Comparison of ENCODE assay signal across 9 cellular contexts in the genomic region with DNA sequence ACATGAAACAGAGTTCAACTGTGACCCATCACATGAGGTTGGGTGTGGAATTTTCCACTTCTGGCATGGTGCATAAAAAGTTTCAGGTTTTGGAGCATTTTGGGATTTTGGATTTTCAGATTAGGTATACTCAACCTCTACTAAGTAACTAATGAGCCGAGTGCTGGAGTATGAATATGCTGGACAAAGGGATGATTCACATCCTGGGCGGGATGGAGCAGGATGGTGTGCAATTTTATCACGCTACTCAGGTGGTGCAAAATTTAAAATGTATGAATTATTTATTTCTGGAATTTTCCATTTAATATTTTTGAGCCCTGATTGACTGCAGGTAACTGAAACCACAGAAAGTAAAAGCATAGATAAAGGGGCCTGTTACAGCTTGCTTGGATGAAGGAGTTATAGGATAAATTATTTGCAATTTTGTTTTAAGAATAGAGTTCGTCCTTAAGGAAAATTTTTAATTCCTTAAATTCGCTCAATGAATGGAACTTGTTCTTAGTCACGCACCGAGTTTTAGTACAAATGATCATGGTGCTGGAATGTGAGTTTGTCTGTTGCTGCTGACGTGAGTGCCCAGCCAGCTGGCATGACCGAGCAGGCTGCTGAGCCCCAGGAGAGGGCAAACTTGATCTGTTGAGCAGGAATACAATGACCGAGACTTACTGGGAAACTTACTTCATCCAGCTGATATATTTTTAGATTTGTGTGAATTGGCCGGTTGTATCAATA.
DNase-seq lines count a peak whose midpoint lies in the region; ATAC-seq and TF ChIP-seq lines count a peak whose summit lies in the region.
"Had no signal": no experiment of that assay in that cellular context is flagged by ENCODE, and none has a peak within 500 bp of the region (broad histone marks: within the 10 kb centered on the region; RNA-seq: fewer than 3 reads in every experiment).

No MANE protein-coding gene starts in this region.

- peaks cover 7% of the 10 kb centered on the region for H3K4me1 Mint-ChIP-seq in activated T-cell treated with anti-CD3 and anti-CD28 coated beads, Interleukin-2, amount 50 U/mL, for 72 hours (ENCODE audit: low read depth)
- H3K4me1 Mint-ChIP-seq in activated T-cell treated with anti-CD3 and anti-CD28 coated beads, Interleukin-2, amount 50 U/mL, for 24 hours (ENCODE audit: low read depth), result peaks cover 7% of the 10 kb centered on the region

- no peaks in the 10 kb centered on the region for H3K9me3 Mint-ChIP-seq in activated T-cell treated with anti-CD3 and anti-CD28 coated beads, Interleukin-2, amount 50 U/mL, for 72 hours
- no peaks in the 10 kb centered on the region for H3K9me3 Mint-ChIP-seq in activated T-cell treated with anti-CD3 and anti-CD28 coated beads, Interleukin-2, amount 50 U/mL, for 24 hours

- peak overlapping the region; percentile 41 for H3K27ac Mint-ChIP-seq in activated T-cell treated with anti-CD3 and anti-CD28 coated beads, Interleukin-2, amount 50 U/mL, for 72 hours
- no peak overlapping the region for H3K27ac Mint-ChIP-seq in activated T-cell treated with anti-CD3 and anti-CD28 coated beads, Interleukin-2, amount 50 U/mL, for 24 hours

- peaks cover 2 to 4% of the 10 kb centered on the region in 2 donors for H3K36me3 Mint-ChIP-seq in activated T-cell treated with anti-CD3 and anti-CD28 coated beads, Interleukin-2, amount 50 U/mL, for 72 hours (ENCODE audit: insufficient read depth in 2 of 2)
- H3K36me3 Mint-ChIP-seq in activated T-cell treated with anti-CD3 and anti-CD28 coated beads, Interleukin-2, amount 50 U/mL, for 24 hours (ENCODE audit: low read depth), result peaks cover 72% of the 10 kb centered on the region

- no peak for DNase-seq in activated T-cell treated with anti-CD3 and anti-CD28 coated beads, Interleukin-2, amount 50 U/mL, for 72 hours
- no peak for DNase-seq in activated T-cell treated with anti-CD3 and anti-CD28 coated beads, Interleukin-2, amount 50 U/mL, for 24 hours
- peak; percentile 98 for DNase-seq in epithelial cell of esophagus (ENCODE audit: low read depth)
- DNase-seq in mucosa of gallbladder (ENCODE audit: low spot score), result peak; percentile 22
- peak; percentile 48 for DNase-seq in ureter (ENCODE audit: low spot score)
- DNase-seq: cerebellar nuclear complex had no signal

- H3K4me3 Mint-ChIP-seq in activated T-cell treated with anti-CD3 and anti-CD28 coated beads, Interleukin-2, amount 50 U/mL, for 72 hours, result no peak overlapping the region
- H3K4me3 Mint-ChIP-seq in activated T-cell treated with anti-CD3 and anti-CD28 coated beads, Interleukin-2, amount 50 U/mL, for 24 hours, result no peak overlapping the region

- no peak for ATAC-seq in activated T-cell treated with anti-CD3 and anti-CD28 coated beads, Interleukin-2, amount 50 U/mL, for 72 hours (replicated peaks in 1 of 2)
- ATAC-seq in GM19328 (IDR thresholded peaks at IDR 0.05; ENCODE audit: unreplicated experiment), result no peak
- ATAC-seq in HG02973 (IDR thresholded peaks at IDR 0.05; ENCODE audit: unreplicated experiment), result no peak
- ATAC-seq in HG02678 (IDR thresholded peaks at IDR 0.05; ENCODE audit: unreplicated experiment), result no peak

- TF ChIP-seq CTCF in epithelial cell of esophagus (IDR thresholded peaks at IDR 0.05; ENCODE audit: insufficient read depth, low read depth, low read length, missing control alignments), result peak; percentile 17

- H3K27me3 Mint-ChIP-seq in activated T-cell treated with anti-CD3 and anti-CD28 coated beads, Interleukin-2, amount 50 U/mL, for 72 hours (ENCODE audit: low read depth), result no peaks in the 10 kb centered on the region
- H3K27me3 Mint-ChIP-seq in activated T-cell treated with anti-CD3 and anti-CD28 coated beads, Interleukin-2, amount 50 U/mL, for 24 hours, result no peaks in the 10 kb centered on the region

- no peak overlapping the region for H3K4me3 ChIP-seq in epithelial cell of esophagus (ENCODE audit: low read length)

Comparison
In these comparisons a context has a peak if more than half of its experiments do, and no peak if none do; other contexts are left out.
1. DNase-seq: peak in epithelial cell of esophagus (single experiment), mucosa of gallbladder (single experiment) and ureter (single experiment); none in activated T-cell treated with anti-CD3 and anti-CD28 coated beads, Interleukin-2, amount 50 U/mL, for 72 hours (0 of 2) and activated T-cell treated with anti-CD3 and anti-CD28 coated beads, Interleukin-2, amount 50 U/mL, for 24 hours (single experiment).